Comparison of ENCODE assay signal across 1 cellular context in the genomic region with DNA sequence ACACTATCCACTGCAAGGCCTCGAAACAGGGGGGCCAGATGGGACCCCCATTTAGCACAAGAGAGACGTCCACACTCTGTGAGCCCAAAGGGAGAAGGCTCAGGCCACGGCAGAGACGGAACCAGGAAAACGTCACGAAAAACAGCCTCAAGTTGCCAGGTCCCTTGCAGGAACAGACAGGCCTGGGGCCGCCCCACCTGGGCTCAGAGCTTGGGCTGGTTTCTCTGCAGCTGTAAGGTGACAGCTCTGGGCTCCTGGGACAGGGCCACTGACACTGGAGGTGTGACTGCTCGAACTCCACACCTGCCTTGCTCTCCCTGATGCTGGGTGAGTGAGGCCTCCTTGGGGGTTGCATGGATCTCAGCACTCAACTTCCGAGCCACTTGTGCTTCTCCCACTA.
TF ChIP-seq lines count a peak whose summit lies in the region.

No MANE protein-coding gene starts in this region.

TF ChIP-seq in HepG2, 621 proteins besides CTCF, POLR2A, EP300 and RAD21:
- TF ChIP-seq, protein P1, sequence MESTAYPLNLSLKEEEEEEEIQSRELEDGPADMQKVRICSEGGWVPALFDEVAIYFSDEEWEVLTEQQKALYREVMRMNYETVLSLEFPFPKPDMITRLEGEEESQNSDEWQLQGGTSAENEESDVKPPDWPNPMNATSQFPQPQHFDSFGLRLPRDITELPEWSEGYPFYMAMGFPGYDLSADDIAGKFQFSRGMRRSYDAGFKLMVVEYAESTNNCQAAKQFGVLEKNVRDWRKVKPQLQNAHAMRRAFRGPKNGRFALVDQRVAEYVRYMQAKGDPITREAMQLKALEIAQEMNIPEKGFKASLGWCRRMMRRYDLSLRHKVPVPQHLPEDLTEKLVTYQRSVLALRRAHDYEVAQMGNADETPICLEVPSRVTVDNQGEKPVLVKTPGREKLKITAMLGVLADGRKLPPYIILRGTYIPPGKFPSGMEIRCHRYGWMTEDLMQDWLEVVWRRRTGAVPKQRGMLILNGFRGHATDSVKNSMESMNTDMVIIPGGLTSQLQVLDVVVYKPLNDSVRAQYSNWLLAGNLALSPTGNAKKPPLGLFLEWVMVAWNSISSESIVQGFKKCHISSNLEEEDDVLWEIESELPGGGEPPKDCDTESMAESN (CRISPR knock-in tag; conservative IDR thresholded peaks at IDR 0.05): no peak
- TF ChIP-seq AGO2 (optimal IDR thresholded peaks at IDR 0.05; ENCODE audit: low read depth, low read length): peak; percentile 55
